ENCODE assay signal across 11 cellular contexts in genomic region chr13:51520524-51520923, GRCh38.
A peak's percentile ranks its signal among the peaks of the same experiment; 100 is the strongest.
DNase-seq lines count a peak whose midpoint lies in the region; ATAC-seq and TF ChIP-seq lines count a peak whose summit lies in the region.
"Had no signal": no experiment of that assay in that cellular context is flagged by ENCODE, and none has a peak within 500 bp of the region (broad histone marks: within the 10 kb centered on the region; RNA-seq: fewer than 3 reads in every experiment).

No MANE protein-coding gene starts in this region.

- DNase-seq in HCEC 1CT, result peak; percentile 57
- peak; percentile 64 for DNase-seq in SKM-1 treated with dmso at 0.1 percent for 144 hours (lab: John Stamatoyannopoulos, UW; ENCODE audit: unreplicated experiment)
- DNase-seq in fibroblast of peridontal ligament (ENCODE audit: extremely low read depth), result peak; percentile 50
- DNase-seq in smooth muscle cell of the brain vasculature (ENCODE audit: low read depth, low spot score), result peak; percentile 24
- no peak for DNase-seq in omental fat pad (ENCODE audit: low spot score)
- DNase-seq in UCSD-AML1 (lab: John Stamatoyannopoulos, UW; ENCODE audit: unreplicated experiment), result no peak
- DNase-seq in putamen (ENCODE audit: low spot score), result no peak
- DNase-seq: DMS53, left lung, NCI-H526 treated with DMSO at 0.1 percent for 48 hours had no signal

- TF ChIP-seq CTCF in omental fat pad (IDR thresholded peaks at IDR 0.05), result no peak

- no peak for ATAC-seq in omental fat pad (ENCODE audit: low FRiP score)
- ATAC-seq in HG02973 (IDR thresholded peaks at IDR 0.05; ENCODE audit: unreplicated experiment), result no peak
- ATAC-seq: left lung had no signal

Comparison
In these comparisons a context has a peak if more than half of its experiments do, and no peak if none do; other contexts are left out.
1. DNase-seq: peak in HCEC 1CT (single experiment), SKM-1 treated with dmso at 0.1 percent for 144 hours (single experiment), fibroblast of peridontal ligament (single experiment) and smooth muscle cell of the brain vasculature (single experiment); none in omental fat pad (single experiment), UCSD-AML1 (single experiment) and putamen (single experiment).